In genomic region chr11:93526691-93527583, GRCh38 we compare ENCODE assay signal across 9 cellular contexts. TPM values are rescaled to one million over a fixed set of nuclear protein-coding genes. Genes with fewer than 3 reads are reported as not detected.
DNase-seq lines count a peak whose midpoint lies in the region; ATAC-seq, FAIRE-seq and TF ChIP-seq lines count a peak whose summit lies in the region.
"Had no signal": no experiment of that assay in that cellular context is flagged by ENCODE, and none has a peak within 500 bp of the region (broad histone marks: within the 10 kb centered on the region; RNA-seq: fewer than 3 reads in every experiment).

No MANE protein-coding gene starts in this region.

- no peak overlapping the region for H3K27ac Mint-ChIP-seq in MCF 10A (ENCODE audit: low read depth, unreplicated experiment)
- peak overlapping the region; percentile 47 for H3K27ac Mint-ChIP-seq in type B pancreatic cell
- H3K27ac Mint-ChIP-seq in endodermal cell, result no peak overlapping the region

- intact Hi-C loops in breast epithelium (cut with DNase I; ENCODE audit: low total_unique reads), result no loop called here
- intact Hi-C loops in MCF 10A (cut with micrococcal nuclease), result no loop called here
- intact Hi-C loops in GM12878 (cut with micrococcal nuclease; ENCODE audit: unreplicated experiment), result loop anchor here (1.0 to 10.0 kb wide), 3 partner anchors 16 to 1728 kb away; partner anchors contain the start of genes CEP295 and SMCO4

- H3K4me3 Mint-ChIP-seq in MCF 10A (ENCODE audit: unreplicated experiment) (no peak overlapping the region), type B pancreatic cell (no peak overlapping the region), endodermal cell (no peak overlapping the region)

- in situ Hi-C loops in GM12878 (cut with MboI), result no loop called here

- TF ChIP-seq EP300 in GM12878 (IDR thresholded peaks at IDR 0.05; ENCODE audit: borderline replicate concordance in 1 of 2, control insufficient read depth in 1 of 2, low read depth in 2 of 2, low read length in 2 of 2), result peak in 1 of 2 experiments; percentile 10; a peak in 1 of 4 replicates

- H3K9ac ChIP-seq in GM12878 (ENCODE audit: control insufficient read depth, insufficient read depth, low read length), result peak overlapping the region; percentile 48
- H3K9ac ChIP-seq in endodermal cell (ENCODE audit: extremely low read depth, low read length, poor library complexity, severe bottlenecking), result no peak overlapping the region

- H3K36me3 Mint-ChIP-seq in MCF 10A (ENCODE audit: insufficient read depth, unreplicated experiment), result no peaks in the 10 kb centered on the region
- no peaks in the 10 kb centered on the region for H3K36me3 Mint-ChIP-seq in type B pancreatic cell
- no peaks in the 10 kb centered on the region for H3K36me3 Mint-ChIP-seq in endodermal cell (ENCODE audit: low read depth)

- no peaks in the 10 kb centered on the region for H3K9me3 ChIP-seq in breast epithelium
- no peaks in the 10 kb centered on the region for H3K9me3 ChIP-seq in GM12878 (replicated peaks; ENCODE audit: control insufficient read depth, insufficient read depth, low read length)
- no peaks in the 10 kb centered on the region for H3K9me3 ChIP-seq in endodermal cell (ENCODE audit: control insufficient read depth, low read length)

- no peak for TF ChIP-seq CTCF in breast epithelium (IDR thresholded peaks at IDR 0.05)
- no peak for TF ChIP-seq CTCF in MCF 10A (IDR thresholded peaks at IDR 0.05; ENCODE audit: unreplicated experiment)
- no peak for TF ChIP-seq CTCF in GM12878 (IDR thresholded peaks at IDR 0.05 in 2 of 3, conservative IDR thresholded peaks at IDR 0.05 in 1 of 3; ENCODE audit: control insufficient read depth in 2 of 3, extremely low read depth in 1 of 3, insufficient read depth in 1 of 3, low read depth in 3 of 3, low read length in 3 of 3)
- TF ChIP-seq CTCF in type B pancreatic cell (conservative IDR thresholded peaks at IDR 0.05), result no peak
- no peak for TF ChIP-seq CTCF in endodermal cell (conservative IDR thresholded peaks at IDR 0.05)

- ATAC-seq in HG02885 (IDR thresholded peaks at IDR 0.05; ENCODE audit: poor library complexity, unreplicated experiment) (peak; percentile 33), GM12878 (peak; percentile 36)

- peaks cover 82% of the 10 kb centered on the region for H3K79me2 ChIP-seq in GM12878 (ENCODE audit: control insufficient read depth, insufficient read depth, low read length)

- H4K20me1 ChIP-seq in GM12878 (ENCODE audit: control insufficient read depth, insufficient read depth), result no peaks in the 10 kb centered on the region

- H3K27me3 ChIP-seq in breast epithelium, result no peaks in the 10 kb centered on the region
- H3K27me3 ChIP-seq in GM12878 (replicated peaks in 1 of 2; ENCODE audit: control insufficient read depth in 2 of 2, insufficient read depth in 2 of 2, low read length in 1 of 2), result no peaks in the 10 kb centered on the region
- H3K27me3 ChIP-seq in endodermal cell (ENCODE audit: control insufficient read depth, insufficient read depth, low read length, poor library complexity, severe bottlenecking), result no peaks in the 10 kb centered on the region

- H3K4me1 ChIP-seq in breast epithelium (peaks cover 10 to 40% of the 10 kb centered on the region in 2 donors), GM12878 (ENCODE audit: control insufficient read depth, insufficient read depth, low read length) (peaks cover 83% of the 10 kb centered on the region), endodermal cell (ENCODE audit: control insufficient read depth, insufficient read depth, low read length) (no peaks in the 10 kb centered on the region)

- peak overlapping the region; percentile 93 for H3K4me2 ChIP-seq in GM12878 (ENCODE audit: control insufficient read depth, insufficient read depth)

- H3K4me1 Mint-ChIP-seq in MCF 10A (ENCODE audit: insufficient read depth, unreplicated experiment) (peaks cover 4% of the 10 kb centered on the region), type B pancreatic cell (ENCODE audit: unreplicated experiment) (peaks cover 47% of the 10 kb centered on the region), endodermal cell (peaks cover 35% of the 10 kb centered on the region)

- RAD21 ChIA-PET in GM12878 (lab: Charles Lee; ENCODE audit: unreplicated experiment), result interaction anchor here (1.4 to 15.4 kb wide), 4 partner anchors 10 to 15 kb away, joined by 3 to 299 read pairs (median 20); partner anchors contain the start of gene SMCO4

- TF ChIP-seq POLR2A in breast epithelium (IDR thresholded peaks at IDR 0.05) (no peak), GM12878 (IDR thresholded peaks at IDR 0.05; ENCODE audit: low read depth, low read length) (0 out of 2 replicates have a peak, but pooled peaks have one; percentile 55)

- SMC1A ChIA-PET in GM12878 (lab: Charles Lee; ENCODE audit: uncharacterized antibody, unreplicated experiment), result interaction anchor here (1.2 to 20.1 kb wide), 4 partner anchors 9 to 23 kb away, joined by 3 to 275 read pairs (median 130); no protein-coding TSS in a partner anchor

- H2AFZ ChIP-seq in GM12878 (ENCODE audit: control insufficient read depth, low read depth, low read length), result peak overlapping the region; percentile 81

- H3K9me3 Mint-ChIP-seq in MCF 10A (ENCODE audit: unreplicated experiment) (no peaks in the 10 kb centered on the region), type B pancreatic cell (no peaks in the 10 kb centered on the region), endodermal cell (no peaks in the 10 kb centered on the region)

- CTCF ChIA-PET in MCF 10A (lab: Yijun Ruan, JAX) (interaction anchor here (0.7 to 1.0 kb wide), 3 partner anchors 292 to 1284 kb away, joined by 3 to 5 read pairs (median 4); no protein-coding TSS in a partner anchor), GM12878 (lab: Yijun Ruan, JAX) (interaction anchor here (0.8 to 5.6 kb wide), 5 partner anchors 10 to 291 kb away, joined by 3 to 35 read pairs (median 6); no protein-coding TSS in a partner anchor)

- H3K36me3 ChIP-seq in breast epithelium, result no peaks in the 10 kb centered on the region
- no peaks in the 10 kb centered on the region; a peak in 1 of 4 replicates for H3K36me3 ChIP-seq in GM12878 (ENCODE audit: control insufficient read depth in 2 of 2, insufficient read depth in 2 of 2, low read length in 1 of 2)
- no peaks in the 10 kb centered on the region for H3K36me3 ChIP-seq in endodermal cell (ENCODE audit: control insufficient read depth, insufficient read depth, low read length)

- BruUV-seq in MCF 10A (replicated peaks; lab: Mats Ljungman, UMichigan) (no TSS peak), GM12878 (replicated peaks; lab: Mats Ljungman, UMichigan) (TSS peak; percentile 45)

- no peak overlapping the region for H3K4me3 ChIP-seq in breast epithelium
- H3K4me3 ChIP-seq in GM12878, result peak overlapping the region; percentile 56
- no peak overlapping the region for H3K4me3 ChIP-seq in endodermal cell (ENCODE audit: low read length)

- TF ChIP-seq RAD21 in GM12878 (IDR thresholded peaks at IDR 0.05; ENCODE audit: insufficient read depth, low read depth, low read length), result no peak

- 38% methylated on average over 7 of the region's 7 CpGs for WGBS in GM12878 (ENCODE audit: insufficient coverage, insufficient replicate concordance, low lambda C conversion rate, missing lambda C conversion rate)
- 92 to 100% methylated on average over 1 to 7 of the region's 7 CpGs for WGBS in endodermal cell (ENCODE audit: insufficient coverage in 1 of 2, insufficient read length in 1 of 2), 2 experiments

- FAIRE-seq in GM12878 (lab: Jason Lieb, UNC), result no peak

- H3K27me3 Mint-ChIP-seq in MCF 10A (ENCODE audit: insufficient read depth, unreplicated experiment), result no peaks in the 10 kb centered on the region
- H3K27me3 Mint-ChIP-seq in type B pancreatic cell, result no peaks in the 10 kb centered on the region
- H3K27me3 Mint-ChIP-seq in endodermal cell (ENCODE audit: insufficient read depth), result no peaks in the 10 kb centered on the region

- POLR2A ChIA-PET in MCF 10A (lab: Yijun Ruan, JAX) (interaction anchor here (1.5 kb wide), 1 partner anchor 11 kb away, joined by 3 read pairs; no protein-coding TSS in a partner anchor), GM12878 (lab: Charles Lee) (interaction anchor here (0.7 to 12.8 kb wide), 5 partner anchors 10 to 330 kb away, joined by 3 to 191 read pairs (median 3); partner anchors contain the start of gene SMCO4)

- H3K27ac ChIP-seq in breast epithelium (peak overlapping the region; percentile 71 to 90), GM12878 (ENCODE audit: control insufficient read depth, insufficient read depth) (peak overlapping the region; percentile 94), endodermal cell (ENCODE audit: low read depth, low read length) (no peak overlapping the region)

- DNase-seq in breast epithelium (ENCODE audit: low spot score in 2 of 2) (no peak), MCF 10A (ENCODE audit: unreplicated experiment) (no peak), GM12878 (ENCODE audit: low read depth, low spot score) (no peak), type B pancreatic cell (ENCODE audit: extremely low spot score, unreplicated experiment) (no peak), DMS53 (lab: John Stamatoyannopoulos, UW) (no peak), endodermal cell (no peak), ecto neural progenitor cell (ENCODE audit: low spot score) (no peak)
- DNase-seq: activated naive CD4-positive, alpha-beta T cell had no signal

TF ChIP-seq in GM12878, 131 proteins besides CTCF, POLR2A, EP300 and RAD21 (continues in another document):
- no peak for TF ChIP-seq PAX8 (IDR thresholded peaks at IDR 0.05)
- 0 out of 2 replicates have a peak, but pooled peaks have one; percentile 48 for TF ChIP-seq WRNIP1 (IDR thresholded peaks at IDR 0.05; ENCODE audit: borderline replicate concordance, low read depth, low read length)

RNA-seq across cellular contexts. Expression of gene SMCO4, which starts 16.3 kb away (rescaled TPM):
- total RNA-seq in breast epithelium, result 10 to 100 TPM; 13.4 to 64.4 (median 21.0) TPM
- total RNA-seq in MCF 10A (2022), result 8.5 and 10.0 TPM in 2 replicates
- 20.0 and 25.0 TPM in 2 replicates for total RNA-seq in GM12878 (2013; cell fraction: nucleolus; rRNA removed)
- 27.9 and 29.6 TPM in 2 replicates for total RNA-seq in GM12878 (2014; rRNA removed)
- total RNA-seq in GM12878 (2014; rRNA removed; fragmentation: Illumina TruSeq; extraction: Trizol), result 23.6 and 24.4 TPM in 2 replicates
- 24.8 and 26.1 TPM in 2 replicates for total RNA-seq in GM12878 (2021)
- polyA plus RNA-seq in GM12878 (2011; ENCODE audit: low read depth), result 31.0 TPM
- 56.8 and 59.9 TPM in 2 replicates for polyA plus RNA-seq in GM12878 (2011; rRNA removed)
- polyA plus RNA-seq in GM12878 (2011; cell fraction: cytosol; rRNA removed), result 53.5 and 81.3 TPM in 2 replicates
- 42.5 and 56.3 TPM in 2 replicates for polyA plus RNA-seq in GM12878 (2011; cell fraction: nucleus; rRNA removed)
- polyA plus RNA-seq in GM12878 (2012), result 44.7 and 48.4 TPM in 2 replicates
- polyA plus RNA-seq in GM12878 (2014; fragmentation: Illumina TruSeq; extraction: Trizol), result 18.7 and 25.9 TPM in 2 replicates
- polyA plus RNA-seq in GM12878 (2014; fragmentation: Nextera tagmentation; extraction: Ambion mirVana), result 1 to 10 TPM; 3.6 to 8.1 TPM
- 31.4 and 40.3 TPM in 2 replicates for polyA plus RNA-seq in GM12878 (2014; rRNA removed)
- polyA plus RNA-seq in GM12878 (2016; fragmentation: Nextera tagmentation; extraction: Ambion mirVana), result 10 to 100 TPM; 36.4 to 41.8 TPM
- polyA minus RNA-seq in GM12878 (2011; rRNA and poly(A)+ RNA removed), result 14.8 and 28.9 TPM in 2 replicates
- polyA minus RNA-seq in GM12878 (2011; cell fraction: cytosol; rRNA and poly(A)+ RNA removed), result 8.0 and 15.2 TPM in 2 replicates
- 8.9 and 11.4 TPM in 2 replicates for polyA minus RNA-seq in GM12878 (2011; cell fraction: nucleus; rRNA and poly(A)+ RNA removed)
- 18.2 and 28.3 TPM in 2 replicates for total RNA-seq in type B pancreatic cell (ENCODE audit: low replicate concordance)
- 10 to 100 TPM; 27.3 to 47.7 TPM for total RNA-seq in endodermal cell
- 24.4 TPM for polyA plus RNA-seq in endodermal cell (2013, experiment 1 of 2)
- polyA plus RNA-seq in endodermal cell (2013, experiment 2 of 2), result 19.0 TPM
